In the genomic region with DNA sequence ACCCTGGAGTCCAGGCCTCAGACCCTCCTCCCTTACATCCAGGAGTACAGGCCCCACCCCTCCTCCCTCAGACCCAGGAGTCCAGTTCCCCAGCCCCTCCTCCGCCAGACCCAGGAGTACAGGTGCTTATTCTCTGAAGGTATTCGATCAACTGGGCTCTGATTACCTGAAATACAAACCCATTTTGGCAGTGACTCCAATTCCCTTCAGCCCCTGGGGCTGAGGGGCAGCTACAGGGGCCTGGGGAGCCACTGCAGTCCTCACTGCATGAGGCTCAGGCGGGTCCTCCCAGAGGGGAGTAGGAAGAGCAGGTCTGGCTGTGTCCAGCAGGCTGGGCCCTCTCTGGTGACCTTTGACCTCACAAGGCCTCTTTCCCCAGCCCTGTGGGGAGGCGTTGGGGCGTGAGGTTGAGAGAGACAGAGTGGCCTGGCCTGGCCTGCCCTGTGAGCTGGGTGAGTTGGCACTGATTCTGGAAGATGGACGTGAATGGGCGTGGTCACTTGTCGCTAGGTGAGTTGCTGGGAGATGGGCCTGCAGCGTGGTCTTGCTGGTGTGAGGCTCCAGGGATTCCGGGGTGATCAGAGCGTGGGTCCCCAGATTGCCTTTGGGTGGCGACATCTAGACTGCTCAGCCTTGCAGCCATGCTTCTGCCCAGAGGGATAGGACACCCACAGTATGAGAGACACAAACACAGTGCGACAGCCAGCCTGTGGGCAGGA, we compare ENCODE assay signal across 1 cellular context.
A peak's percentile ranks its signal among the peaks of the same experiment; 100 is the strongest.
TF ChIP-seq lines count a peak whose summit lies in the region.

No MANE protein-coding gene starts in this region.

TF ChIP-seq in HepG2, 621 proteins besides CTCF, POLR2A, EP300 and RAD21 (continued from another document):
- TF ChIP-seq ZNF326 (CRISPR knock-in tag; IDR thresholded peaks at IDR 0.05; ENCODE audit: borderline replicate concordance) (0 out of 2 replicates have a peak, but pooled peaks have one; percentile 56), ZNF605 (CRISPR knock-in tag; IDR thresholded peaks at IDR 0.05) (peak; percentile 43; the same call in 1 of the 2 replicates), NFIC (IDR thresholded peaks at IDR 0.05; ENCODE audit: low read length) (no peak), REXO4 (CRISPR knock-in tag; IDR thresholded peaks at IDR 0.05; ENCODE audit: borderline replicate concordance) (peak; percentile 57; the same call in 1 of the 2 replicates), ZNF850 (CRISPR knock-in tag; conservative IDR thresholded peaks at IDR 0.05) (peak; percentile 73; the same call in 1 of the 2 replicates), ZC3H4 (CRISPR knock-in tag; IDR thresholded peaks at IDR 0.05; ENCODE audit: borderline replicate concordance) (peak; percentile 67; the same call in 1 of the 2 replicates), ZNF747 (CRISPR knock-in tag; IDR thresholded peaks at IDR 0.05; ENCODE audit: borderline replicate concordance) (no peak), HNF4G (IDR thresholded peaks at IDR 0.05; ENCODE audit: borderline replicate concordance, low read depth, low read length) (peak; percentile 18; the same call in 1 of the 2 replicates), HNF4G (CRISPR knock-in tag; IDR thresholded peaks at IDR 0.05; ENCODE audit: borderline replicate concordance, low read depth) (0 out of 2 replicates have a peak, but pooled peaks have one; percentile 12)
- TF ChIP-seq, protein P1, sequence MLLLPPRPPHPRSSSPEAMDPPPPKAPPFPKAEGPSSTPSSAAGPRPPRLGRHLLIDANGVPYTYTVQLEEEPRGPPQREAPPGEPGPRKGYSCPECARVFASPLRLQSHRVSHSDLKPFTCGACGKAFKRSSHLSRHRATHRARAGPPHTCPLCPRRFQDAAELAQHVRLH (CRISPR knock-in tag; IDR thresholded peaks at IDR 0.05; ENCODE audit: borderline replicate concordance, low read depth), result no peak
